ENCODE assay signal across 8 cellular contexts in the genomic region with DNA sequence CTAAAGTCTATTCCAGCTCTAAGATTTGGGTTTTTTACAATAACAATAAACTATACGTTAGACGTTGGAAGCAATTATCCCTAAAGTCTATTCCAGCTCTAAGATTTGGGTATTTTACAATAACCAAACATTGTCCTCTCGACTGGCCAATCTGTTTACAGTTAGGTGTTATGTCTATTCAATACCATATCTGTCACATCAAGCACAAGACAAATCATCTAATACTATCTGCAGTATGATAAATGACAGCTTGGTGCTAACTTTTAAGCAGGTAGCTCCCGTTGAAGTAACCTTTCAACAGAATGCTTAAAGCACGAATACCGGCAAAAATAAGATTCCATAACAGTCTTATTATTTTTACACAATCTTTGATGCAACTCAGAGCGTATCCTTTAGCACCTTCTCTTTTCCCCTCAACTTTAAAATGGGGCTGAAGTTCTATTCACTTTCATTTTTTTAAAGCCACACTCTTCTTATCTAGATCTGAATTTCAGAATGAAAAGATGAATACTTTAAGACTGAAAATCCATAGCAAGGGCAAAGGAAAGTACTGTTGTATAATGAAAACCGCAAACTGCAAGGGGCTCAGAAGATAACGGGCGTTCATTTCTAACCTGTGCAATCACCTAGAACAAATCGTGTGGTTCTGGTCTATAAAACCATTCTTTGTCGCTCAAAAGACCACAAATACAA. TPM values are rescaled to one million over a fixed set of nuclear protein-coding genes. Genes with fewer than 3 reads are reported as not detected.
DNase-seq lines count a peak whose midpoint lies in the region; ATAC-seq and TF ChIP-seq lines count a peak whose summit lies in the region.

No MANE protein-coding gene starts in this region.

- H3K4me1 Mint-ChIP-seq in stimulated activated naive CD8-positive, alpha-beta T cell treated with anti-CD3 and anti-CD28 coated beads, Interleukin-15, amount 100 ng/mL, for 72 hours, result peaks cover 59% of the 10 kb centered on the region

- H3K9me3 ChIP-seq in WERI-Rb-1 (ENCODE audit: severe bottlenecking) (no peaks in the 10 kb centered on the region), right cardiac atrium (ENCODE audit: control insufficient read depth, low read length) (no peaks in the 10 kb centered on the region)

- H3K4me1 ChIP-seq in right cardiac atrium (ENCODE audit: control insufficient read depth, insufficient read depth, low read length), result no peaks in the 10 kb centered on the region

- no peaks in the 10 kb centered on the region for H3K27me3 ChIP-seq in WERI-Rb-1 (ENCODE audit: insufficient read depth, low read depth, severe bottlenecking)
- no peaks in the 10 kb centered on the region for H3K27me3 ChIP-seq in right cardiac atrium (ENCODE audit: control insufficient read depth, insufficient read depth)

- H3K4me3 Mint-ChIP-seq in stimulated activated naive CD8-positive, alpha-beta T cell treated with anti-CD3 and anti-CD28 coated beads, Interleukin-15, amount 100 ng/mL, for 72 hours, result peak overlapping the region; percentile 85 to 94

- peak; percentile 6 to 9 for ATAC-seq in activated CD4-positive, CD25-positive, alpha-beta regulatory T cell treated with anti-CD3 and anti-CD28 coated beads, Interleukin-2, amount 50 U/mL, for 24 hours
- no peak for ATAC-seq in right cardiac atrium
- ATAC-seq in stimulated activated naive CD8-positive, alpha-beta T cell treated with anti-CD3 and anti-CD28 coated beads, Interleukin-15, amount 100 ng/mL, for 72 hours, result peak; percentile 56
- no peak for ATAC-seq in esophagus mucosa
- no peak for ATAC-seq in GM18502 (IDR thresholded peaks at IDR 0.05; ENCODE audit: poor library complexity, unreplicated experiment)

- H3K27ac Mint-ChIP-seq in stimulated activated naive CD8-positive, alpha-beta T cell treated with anti-CD3 and anti-CD28 coated beads, Interleukin-15, amount 100 ng/mL, for 72 hours, result peak overlapping the region; percentile 93 to 100

- H3K4me3 ChIP-seq in WERI-Rb-1 (ENCODE audit: low read depth, low read length) (peak overlapping the region; percentile 94), right cardiac atrium (ENCODE audit: low read length) (peak overlapping the region; percentile 92)

- under 1% methylated on average over 12 of the region's 12 CpGs for WGBS in right cardiac atrium

- intact Hi-C loops in right cardiac atrium (cut with DNase I), result loop anchor here (5.0 to 10.0 kb wide), 3 partner anchors 50 to 262 kb away; a partner anchor contains a TSS

- H3K36me3 ChIP-seq in WERI-Rb-1, result peaks cover 14% of the 10 kb centered on the region

- no peaks in the 10 kb centered on the region for H3K27me3 Mint-ChIP-seq in stimulated activated naive CD8-positive, alpha-beta T cell treated with anti-CD3 and anti-CD28 coated beads, Interleukin-15, amount 100 ng/mL, for 72 hours

- TF ChIP-seq CTCF in WERI-Rb-1 (IDR thresholded peaks at IDR 0.05; ENCODE audit: low read depth, low read length), result no peak

- DNase-seq in activated CD4-positive, CD25-positive, alpha-beta regulatory T cell (lab: John Stamatoyannopoulos, UW), result no peak
- no peak for DNase-seq in WERI-Rb-1
- DNase-seq in right cardiac atrium, result no peak
- DNase-seq in stimulated activated naive CD8-positive, alpha-beta T cell treated with anti-CD3 and anti-CD28 coated beads, Interleukin-15, amount 100 ng/mL, for 72 hours, result no peak
- no peak for DNase-seq in DMS53 (lab: John Stamatoyannopoulos, UW)

- H3K9me3 Mint-ChIP-seq in stimulated activated naive CD8-positive, alpha-beta T cell treated with anti-CD3 and anti-CD28 coated beads, Interleukin-15, amount 100 ng/mL, for 72 hours, result no peaks in the 10 kb centered on the region

- H3K27ac ChIP-seq in WERI-Rb-1 (peak overlapping the region; percentile 96), right cardiac atrium (ENCODE audit: low read length) (peak overlapping the region; percentile 97)

RNA-seq across cellular contexts. Expression of a gene that starts 0.9 kb away (rescaled TPM):
- total RNA-seq in right cardiac atrium (100 to 1,000 TPM; 195 to 233 (median 224) TPM), esophagus mucosa (87.6 TPM)
- polyA plus RNA-seq in right cardiac atrium, result 163 TPM

RNA-seq across cellular contexts. Expression of a gene that starts 38.4 kb away (rescaled TPM):
- total RNA-seq in right cardiac atrium (10 to 100 TPM; 13.5 to 22.4 (median 14.8) TPM), esophagus mucosa (19.4 TPM)
- 6.9 TPM for polyA plus RNA-seq in right cardiac atrium

RNA-seq across cellular contexts. Expression of a gene that starts 50.5 kb away (rescaled TPM):
- total RNA-seq in right cardiac atrium (100 to 1,000 TPM; 411 to 510 (median 490) TPM), esophagus mucosa (2,087 TPM)
- 1,145 TPM for polyA plus RNA-seq in right cardiac atrium

Comparison
In these comparisons a context has a peak if more than half of its experiments do, and no peak if none do; other contexts are left out.
1. ATAC-seq: peak in activated CD4-positive, CD25-positive, alpha-beta regulatory T cell treated with anti-CD3 and anti-CD28 coated beads, Interleukin-2, amount 50 U/mL, for 24 hours (2 of 2) and stimulated activated naive CD8-positive, alpha-beta T cell treated with anti-CD3 and anti-CD28 coated beads, Interleukin-15, amount 100 ng/mL, for 72 hours (single experiment); none in right cardiac atrium (0 of 2), esophagus mucosa (single experiment) and GM18502 (single experiment).